27 cellular contexts compared by ENCODE assay signal in genomic region chr7:147811923-147812322, GRCh38.
A peak's percentile ranks its signal among the peaks of the same experiment; 100 is the strongest.
DNase-seq lines count a peak whose midpoint lies in the region; ATAC-seq, FAIRE-seq and TF ChIP-seq lines count a peak whose summit lies in the region.
"Had no signal": no experiment of that assay in that cellular context is flagged by ENCODE, and none has a peak within 500 bp of the region (broad histone marks: within the 10 kb centered on the region; RNA-seq: fewer than 3 reads in every experiment).

No MANE protein-coding gene starts in this region.

- 54 to 59% (median 58%) methylated on average over 5 of the region's 5 CpGs for WGBS in ovary, 3 donors
- WGBS in testis, 2 donors, result 51 to 58% methylated on average over 5 of the region's 5 CpGs

- H3K27ac ChIP-seq in ovary (peak overlapping the region in 1 of 2 donors; percentile 48), testis (no peak overlapping the region)
- H3K27ac ChIP-seq: BLaER1 had no signal

- no peak for ATAC-seq in HG02610 (IDR thresholded peaks at IDR 0.05; ENCODE audit: unreplicated experiment)
- ATAC-seq: GM12878 had no signal

- FAIRE-seq in frontal cortex (lab: Jason Lieb, UNC), result no peak
- FAIRE-seq: A204.1, GM12878, GM12892, GM18507 had no signal

- H3K27ac Mint-ChIP-seq in nephron progenitor cell, result peak overlapping the region; percentile 38
- H3K27ac Mint-ChIP-seq: CD14-positive monocyte; CD4-positive, alpha-beta memory T cell; CD4-positive, CD25-positive, alpha-beta regulatory T cell; CD8-positive, alpha-beta memory T cell had no signal

- no peak for TF ChIP-seq EP300 in ovary (IDR thresholded peaks at IDR 0.05)

- H3K4me3 Mint-ChIP-seq in nephron progenitor cell, result no peak overlapping the region
- H3K4me3 Mint-ChIP-seq: CD14-positive monocyte; CD4-positive, alpha-beta memory T cell; CD4-positive, CD25-positive, alpha-beta regulatory T cell had no signal

- peaks cover 3% of the 10 kb centered on the region for H3K27me3 ChIP-seq in ovary
- no peaks in the 10 kb centered on the region for H3K27me3 ChIP-seq in testis
- H3K27me3 ChIP-seq: BE2C, BLaER1 had no signal

- no peaks in the 10 kb centered on the region for H3K36me3 Mint-ChIP-seq in nephron progenitor cell (ENCODE audit: low read depth)
- H3K36me3 Mint-ChIP-seq: CD14-positive monocyte; CD4-positive, alpha-beta memory T cell; CD4-positive, CD25-positive, alpha-beta regulatory T cell; CD8-positive, alpha-beta memory T cell had no signal

- DNase-seq in nephron progenitor cell (no peak), ovary (peak in 3 of 5 donors; percentile 29 to 38 (median 29)), testis (peak; percentile 28), frontal cortex (ENCODE audit: low spot score in 2 of 2) (no peak)
- DNase-seq in stimulated activated CD4-positive, alpha-beta T cell treated with anti-CD3 and anti-CD28 coated beads, Interleukin-4, amount 100 ng/mL, for 4 hours, result no peak
- DNase-seq: 8988T; ACHN; BE2C; C1 segment of cervical spinal cord; CD4-positive, alpha-beta memory T cell; CD4-positive, CD25-positive, alpha-beta regulatory T cell; CD8-positive, alpha-beta memory T cell; COR-L47; DMS 273 treated with DMSO at 0.1 percent for 48 hours; DMS153; DMS53; DMS79; DND-41; EL; GDM1 had no signal

- H3K9me3 ChIP-seq in ovary (no peaks in the 10 kb centered on the region), testis (no peaks in the 10 kb centered on the region)
- H3K9me3 ChIP-seq: BE2C, BLaER1 had no signal

- intact Hi-C loops in ovary (cut with DNase I) (no loop called here), testis (cut with DNase I; ENCODE audit: low total_unique reads) (no loop called here)

- no peaks in the 10 kb centered on the region for H3K27me3 Mint-ChIP-seq in nephron progenitor cell (ENCODE audit: low read depth, poor library complexity)
- H3K27me3 Mint-ChIP-seq: CD4-positive, alpha-beta memory T cell; CD4-positive, CD25-positive, alpha-beta regulatory T cell; CD8-positive, alpha-beta memory T cell had no signal

- no peak for TF ChIP-seq CTCF in nephron progenitor cell (IDR thresholded peaks at IDR 0.05)
- TF ChIP-seq CTCF in ovary (IDR thresholded peaks at IDR 0.05), result no peak
- no peak for TF ChIP-seq CTCF in testis (IDR thresholded peaks at IDR 0.05)

- peaks cover 1% of the 10 kb centered on the region for H3K4me1 ChIP-seq in ovary (ENCODE audit: insufficient read depth)
- no peaks in the 10 kb centered on the region for H3K4me1 ChIP-seq in testis
- H3K4me1 ChIP-seq: BE2C, BLaER1 had no signal

- no peak overlapping the region for H3K4me3 ChIP-seq in ovary
- no peak overlapping the region for H3K4me3 ChIP-seq in testis
- H3K4me3 ChIP-seq: BLaER1, GM12878 had no signal

- H3K4me1 Mint-ChIP-seq in nephron progenitor cell, result peaks cover 15% of the 10 kb centered on the region
- H3K4me1 Mint-ChIP-seq: CD14-positive monocyte; CD4-positive, alpha-beta memory T cell; CD4-positive, CD25-positive, alpha-beta regulatory T cell; CD8-positive, alpha-beta memory T cell had no signal

- TF ChIP-seq POLR2A in ovary (IDR thresholded peaks at IDR 0.05) (no peak), testis (IDR thresholded peaks at IDR 0.05) (no peak)

- H3K36me3 ChIP-seq in ovary (no peaks in the 10 kb centered on the region), testis (ENCODE audit: low read depth, missing control alignments) (no peaks in the 10 kb centered on the region)
- H3K36me3 ChIP-seq: BE2C, BLaER1 had no signal

- no peaks in the 10 kb centered on the region for H3K9me3 Mint-ChIP-seq in nephron progenitor cell

Comparison
In these comparisons a context has a peak if more than half of its experiments do, and no peak if none do; other contexts are left out.
1. DNase-seq: peak in ovary (3 of 5) and testis (single experiment); none in nephron progenitor cell (single experiment), stimulated activated CD4-positive, alpha-beta T cell treated with anti-CD3 and anti-CD28 coated beads, Interleukin-4, amount 100 ng/mL, for 4 hours (0 of 2) and frontal cortex (0 of 2).